Comparison of ENCODE assay signal across 26 cellular contexts in genomic region chr15:78236491-78236890, GRCh38. TPM values are rescaled to one million over a fixed set of nuclear protein-coding genes. Genes with fewer than 3 reads are reported as not detected.
DNase-seq lines count a peak whose midpoint lies in the region; ATAC-seq, FAIRE-seq and TF ChIP-seq lines count a peak whose summit lies in the region.
"Had no signal": no experiment of that assay in that cellular context is flagged by ENCODE, and none has a peak within 500 bp of the region (broad histone marks: within the 10 kb centered on the region; RNA-seq: fewer than 3 reads in every experiment).

No MANE protein-coding gene starts in this region.

- CTCF ChIA-PET in K562 (lab: Yijun Ruan, JAX; ENCODE audit: low intra/inter-chr PET ratio): no interaction called here

- H2BK5ac ChIP-seq in H9 (ENCODE audit: insufficient read length, low read length): no peak overlapping the region

- H4K5ac ChIP-seq in H9 (ENCODE audit: insufficient read length, low read depth, low read length): no peak overlapping the region

- no peaks in the 10 kb centered on the region for H3K9me3 ChIP-seq in H9 (ENCODE audit: control insufficient read depth, low read depth, low read length)
- no peaks in the 10 kb centered on the region for H3K9me3 ChIP-seq in K562 (replicated peaks; ENCODE audit: control insufficient read depth, insufficient read depth, low read depth, low read length)
- no peaks in the 10 kb centered on the region for H3K9me3 ChIP-seq in spleen
- H3K9me3 ChIP-seq: BE2C; BLaER1 treated with 17β-estradiol and CSF1 and Interleukin-3, amounts not matched to agents 10 nM and 100 nM had no signal

- peaks cover 4% of the 10 kb centered on the region; the same call in 1 of the 2 replicates for H3K4me1 ChIP-seq in H9 (ENCODE audit: insufficient read depth, low read length)
- H3K4me1 ChIP-seq in K562 (replicated peaks in 1 of 2; ENCODE audit: control insufficient read depth in 2 of 2, insufficient read depth in 2 of 2, low read length in 2 of 2): peaks cover 0 to 5% of the 10 kb centered on the region in 2 experiments; a peak in 1 of 5 replicates
- peaks cover 0 to 6% (median 2%) of the 10 kb centered on the region in 6 donors for H3K4me1 ChIP-seq in spleen
- H3K4me1 ChIP-seq: BE2C had no signal

- H4K20me1 ChIP-seq in H9 (ENCODE audit: control insufficient read depth, insufficient read depth, insufficient read length) (no peaks in the 10 kb centered on the region), K562 (replicated peaks; ENCODE audit: control insufficient read depth, insufficient read depth, low read length) (no peaks in the 10 kb centered on the region)
- H4K20me1 ChIP-seq: BLaER1 treated with 17β-estradiol and CSF1 and Interleukin-3, amounts not matched to agents 10 nM and 100 nM had no signal

- ATAC-seq in K562: no peak
- ATAC-seq: GM12878, HCT116 had no signal

- H3K14ac ChIP-seq in H9 (ENCODE audit: insufficient read depth, low read length): no peak overlapping the region; the same call in 1 of the 2 replicates

- no CpG with 5 or more reads among the region's 6 CpGs for whole genome bisulfite sequencing in H9 (ENCODE audit: extremely low coverage, insufficient read length, low lambda C conversion rate)
- WGBS in K562 (ENCODE audit: insufficient coverage, low coverage, missing lambda C conversion rate): 7% methylated on average over 6 of the region's 6 CpGs
- 74 to 93% (median 83%) methylated on average over 6 of the region's 6 CpGs for WGBS in spleen, 5 donors

- no peak overlapping the region for H3K23ac ChIP-seq in H9 (ENCODE audit: insufficient read length, low read depth, low read length)

- H3K4me2 ChIP-seq in H9 (ENCODE audit: insufficient read depth, insufficient read length, low read length) (no peak overlapping the region), K562 (ENCODE audit: insufficient read depth, low read length) (no peak overlapping the region)

- H2BK120ac ChIP-seq in H9 (ENCODE audit: low read depth, low read length, poor library complexity, severe bottlenecking): no peak overlapping the region

- no peaks in the 10 kb centered on the region for H3K79me2 ChIP-seq in H9 (ENCODE audit: insufficient read depth, low read length)
- no peaks in the 10 kb centered on the region for H3K79me2 ChIP-seq in K562 (ENCODE audit: control insufficient read depth, insufficient read depth, low read length)

- FAIRE-seq in K562 (lab: Jason Lieb, UNC): no peak
- FAIRE-seq: A204.1, GM12878, GM19239, H1 had no signal

- TF ChIP-seq RAD21 in K562 (CRISPR knock-in tag; conservative IDR thresholded peaks at IDR 0.05 in 1 of 2, IDR thresholded peaks at IDR 0.05 in 1 of 2): no peak

- intact Hi-C loops in K562 (cut with micrococcal nuclease): no loop called here
- intact Hi-C loops in spleen (cut with DNase I; ENCODE audit: low total_unique reads): no loop called here

- no peak overlapping the region for H2BK12ac ChIP-seq in H9 (ENCODE audit: insufficient read length, low read depth, low read length)

- TF ChIP-seq EP300 in K562 (IDR thresholded peaks at IDR 0.05; ENCODE audit: low read length): no peak

- no peak overlapping the region for H3K18ac ChIP-seq in H9 (ENCODE audit: insufficient read length, low read depth, low read length)

- H3K79me1 ChIP-seq in H9 (ENCODE audit: insufficient read depth, low read depth, low read length, poor library complexity, severe bottlenecking): no peaks in the 10 kb centered on the region

- H3K36me3 ChIP-seq in K562 (ENCODE audit: control insufficient read depth, insufficient read depth, low read length) (no peaks in the 10 kb centered on the region), spleen (no peaks in the 10 kb centered on the region)
- H3K36me3 ChIP-seq: BE2C; BLaER1 treated with 17β-estradiol and CSF1 and Interleukin-3, amounts not matched to agents 10 nM and 100 nM had no signal

- H2AFZ ChIP-seq in H9 (ENCODE audit: low read length): no peak overlapping the region
- H2AFZ ChIP-seq in K562 (ENCODE audit: low read depth, low read length): no peak overlapping the region
- H2AFZ ChIP-seq: GM23248 had no signal

- POLR2A ChIA-PET in K562 (lab: Yijun Ruan, JAX): no interaction called here

- no peaks in the 10 kb centered on the region for H3K23me2 ChIP-seq in H9 (ENCODE audit: insufficient read length, low read depth, low read length, poor library complexity, severe bottlenecking)

- TF ChIP-seq CTCF in H9 (conservative IDR thresholded peaks at IDR 0.05): no peak
- no peak for TF ChIP-seq CTCF in K562 (IDR thresholded peaks at IDR 0.05 in 2 of 3, conservative IDR thresholded peaks at IDR 0.05 in 1 of 3; ENCODE audit: insufficient read depth in 2 of 3, low read depth in 1 of 3, low read length in 3 of 3)
- no peak for TF ChIP-seq CTCF in spleen (IDR thresholded peaks at IDR 0.05 in 8 of 11, conservative IDR thresholded peaks at IDR 0.05 in 3 of 11)

- no peak overlapping the region for H3K27ac ChIP-seq in H9 (ENCODE audit: insufficient read length, low read depth, low read length)
- H3K27ac ChIP-seq in K562 (ENCODE audit: extremely low read depth, low read depth, low read length): no peak overlapping the region
- no peak overlapping the region for H3K27ac ChIP-seq in spleen
- H3K27ac ChIP-seq: 22Rv1; BLaER1 treated with 17β-estradiol and CSF1 and Interleukin-3, amounts not matched to agents 10 nM and 100 nM; GM23248 had no signal

- peaks cover 28 to 32% of the 10 kb centered on the region in 2 experiments for H3K4me1 Mint-ChIP-seq in H9

- no peaks in the 10 kb centered on the region; a peak in 2 of 7 replicates for H3K36me3 Mint-ChIP-seq in H9 (ENCODE audit: insufficient read depth in 1 of 3, low read depth in 3 of 3)
- H3K36me3 Mint-ChIP-seq: CD14-positive monocyte; CD8-positive, alpha-beta memory T cell had no signal

- H3K27me3 Mint-ChIP-seq in H9 (ENCODE audit: low read depth): peaks cover 3% of the 10 kb centered on the region; the same call in 1 of the 2 replicates
- H3K27me3 Mint-ChIP-seq: CD4-positive, alpha-beta T cell had no signal

- H2BK15ac ChIP-seq in H9 (ENCODE audit: low read depth, low read length): no peak overlapping the region

- no peak overlapping the region for H3K56ac ChIP-seq in H9 (ENCODE audit: insufficient read length, low read depth, low read length)

- H3K4me3 ChIP-seq in K562 (no peak overlapping the region), spleen (no peak overlapping the region)
- H3K4me3 ChIP-seq: BLaER1 treated with 17β-estradiol and CSF1 and Interleukin-3, amounts not matched to agents 10 nM and 100 nM; GM12878; GM23248 had no signal

- no peak overlapping the region for H4K91ac ChIP-seq in H9 (ENCODE audit: insufficient read length, low read depth, low read length)

- H3K27me3 ChIP-seq in H9 (ENCODE audit: insufficient read depth, low read length) (no peaks in the 10 kb centered on the region), K562 (ENCODE audit: control insufficient read depth in 2 of 2, insufficient read depth in 2 of 2, low read length in 2 of 2) (peaks cover 15 to 41% of the 10 kb centered on the region in 2 experiments; a peak in 4 of 5 replicates), spleen (replicated peaks in 1 of 7) (peaks cover 0 to 26% (median 0%) of the 10 kb centered on the region in 7 donors)
- H3K27me3 ChIP-seq: BE2C had no signal

- no peak for TF ChIP-seq POLR2A in K562 (conservative IDR thresholded peaks at IDR 0.05)
- TF ChIP-seq POLR2A in spleen (IDR thresholded peaks at IDR 0.05): no peak

- no peak overlapping the region for H2BK20ac ChIP-seq in H9 (ENCODE audit: low read depth, low read length, poor library complexity, severe bottlenecking)

- no peak overlapping the region for H3T11ph ChIP-seq in H9 (ENCODE audit: low read length)

- no peak overlapping the region for H3K4ac ChIP-seq in H9 (ENCODE audit: low read depth, low read length)

- no peaks in the 10 kb centered on the region for H3K9me1 ChIP-seq in K562 (ENCODE audit: control insufficient read depth, insufficient read depth, low read length)

- H2AK5ac ChIP-seq in H9 (ENCODE audit: insufficient read length, low read length): no peak overlapping the region

- in situ Hi-C loops in K562 (cut with MboI): loop anchor here (5.0 kb wide), 2 partner anchors 124 to 274 kb away; no protein-coding TSS in a partner anchor

- DNase-seq in H9 (peak; percentile 12), K562 (ENCODE audit: extremely low read depth in 1 of 4, low spot score in 3 of 4) (no peak), mesenteric fat pad (ENCODE audit: low spot score) (peak; percentile 71), spleen (peak; percentile 54), NCI-H128 (lab: John Stamatoyannopoulos, UW; ENCODE audit: unreplicated experiment) (no peak), AG08396 (ENCODE audit: low spot score) (no peak), EL (no peak)
- DNase-seq: AML-193; BE2C; Calu3; CD4-positive, alpha-beta T cell; CD8-positive, alpha-beta memory T cell; DMS153; DND-41; GDM1; GM23248; H7 had no signal

- H4K8ac ChIP-seq in H9 (replicated peaks; ENCODE audit: insufficient read length, low read depth, low read length): no peak overlapping the region

- no peak overlapping the region for H3K9ac ChIP-seq in H9 (ENCODE audit: extremely low read depth, insufficient read length, low read length)
- no peak overlapping the region; a peak in 1 of 4 replicates for H3K9ac ChIP-seq in K562 (ENCODE audit: insufficient read depth in 1 of 2, low read depth in 2 of 2, low read length in 2 of 2)
- H3K9ac ChIP-seq: BLaER1 treated with 17β-estradiol and CSF1 and Interleukin-3, amounts not matched to agents 10 nM and 100 nM; GM23248 had no signal

- H3K4me3 Mint-ChIP-seq in H9: no peak overlapping the region
- H3K4me3 Mint-ChIP-seq: CD14-positive monocyte; CD4-positive, alpha-beta T cell; CD8-positive, alpha-beta memory T cell had no signal

- H3K27ac Mint-ChIP-seq in H9: no peak overlapping the region
- H3K27ac Mint-ChIP-seq: CD14-positive monocyte; CD4-positive, alpha-beta T cell had no signal

- H3K9me3 Mint-ChIP-seq in H9: peaks cover 0 to 3% of the 10 kb centered on the region in 2 experiments; a peak in 2 of 5 replicates
- H3K9me3 Mint-ChIP-seq: CD14-positive monocyte; CD4-positive, alpha-beta T cell; CD8-positive, alpha-beta memory T cell had no signal

- no TSS peak for BruUV-seq in K562 (replicated peaks; lab: Mats Ljungman, UMichigan)

RNA-seq across cellular contexts. Expression of gene ACSBG1, which starts 2.1 kb away (rescaled TPM):
- total RNA-seq in H9 (2021) (2.2 and 3.2 TPM in 2 replicates), K562 (2014; rRNA removed) (2.5 and 3.3 TPM in 2 replicates), K562 (2014; rRNA removed; fragmentation: Illumina TruSeq; extraction: Trizol) (3.1 and 3.7 TPM in 2 replicates), K562 (2015; rRNA removed; fragmentation: Illumina TruSeq; extraction: Trizol) (0.83 TPM in 2 replicates), K562 (2021) (2.6 and 3.3 TPM in 2 replicates), mesenteric fat pad (not detected), spleen (under 1 TPM in 3 of 7 donors, not detected in 4; 0.16 to 0.26 (median 0.23) TPM)
- 9.2 and 9.5 TPM in 2 replicates for total RNA-seq in K562 (2011; cell fraction: chromatin; rRNA removed; ENCODE audit: low replicate concordance)
- total RNA-seq in K562 (2011; cell fraction: nucleolus; rRNA removed): 5.3 and 7.0 TPM in 2 replicates
- total RNA-seq in K562 (2011; cell fraction: nucleoplasm; rRNA removed): 7.6 and 8.9 TPM in 2 replicates
- polyA plus RNA-seq in K562 (2011; rRNA removed) (1.2 and 2.0 TPM in 2 replicates), K562 (2014; fragmentation: Illumina TruSeq; extraction: Trizol) (4.8 and 6.4 TPM in 2 replicates), K562 (2014; fragmentation: Nextera tagmentation; extraction: Ambion mirVana) (under 1 TPM; 0.36 to 0.75 TPM), K562 (2014; rRNA removed) (4.6 and 5.0 TPM in 2 replicates), spleen (under 1 TPM; 0.19 to 0.33 (median 0.28) TPM)
- 1.9 and 4.0 TPM in 2 replicates for polyA plus RNA-seq in K562 (2011; cell fraction: cytosol; rRNA removed)
- polyA plus RNA-seq in K562 (2011; cell fraction: nucleus; rRNA removed): 3.7 and 12.6 TPM in 2 replicates
- 1.3 and 1.4 TPM in 2 replicates for polyA plus RNA-seq in K562 (2012)
- polyA minus RNA-seq in K562 (2011; rRNA and poly(A)+ RNA removed): 0.72 and 3.4 TPM in 2 replicates
- polyA minus RNA-seq in K562 (2011; cell fraction: cytosol; rRNA and poly(A)+ RNA removed): 1.1 TPM in 1 of 2 replicates, not detected in the other
- polyA minus RNA-seq in K562 (2011; cell fraction: nucleus; rRNA and poly(A)+ RNA removed): 3.0 and 5.5 TPM in 2 replicates
- total RNA-seq: CD8-positive, alpha-beta memory T cell; GM23248 had no signal
- polyA plus RNA-seq: AG04450, CD14-positive monocyte had no signal

RNA-seq across cellular contexts. Expression of gene DNAJA4, which starts 27.9 kb away (rescaled TPM):
- total RNA-seq in H9 (2021) (0.13 and 0.35 TPM in 2 replicates), K562 (2014; rRNA removed) (not detected in 2 replicates), K562 (2014; rRNA removed; fragmentation: Illumina TruSeq; extraction: Trizol) (0.11 TPM in 1 of 2 replicates, not detected in the other), K562 (2015; rRNA removed; fragmentation: Illumina TruSeq; extraction: Trizol) (0.08 TPM in 1 of 2 replicates, not detected in the other), K562 (2021) (0.16 and 0.25 TPM in 2 replicates), mesenteric fat pad (21.4 TPM), spleen (10 to 100 TPM; 12.7 to 51.7 (median 18.1) TPM)
- total RNA-seq in K562 (2011; cell fraction: chromatin; rRNA removed; ENCODE audit: low replicate concordance): 0.12 and 0.23 TPM in 2 replicates
- 0.33 TPM in 1 of 2 replicates, not detected in the other for total RNA-seq in K562 (2011; cell fraction: nucleolus; rRNA removed)
- total RNA-seq in K562 (2011; cell fraction: nucleoplasm; rRNA removed): 0.15 TPM in 1 of 2 replicates, not detected in the other
- polyA plus RNA-seq in K562 (2011; rRNA removed) (0.05 and 0.15 TPM in 2 replicates), K562 (2014; fragmentation: Illumina TruSeq; extraction: Trizol) (not detected in 2 replicates), K562 (2014; fragmentation: Nextera tagmentation; extraction: Ambion mirVana) (1 to 10 TPM in 1 of 2 experiments, under 1 TPM in 1; 0.56 to 1.0 TPM), K562 (2014; rRNA removed) (0.09 TPM in 1 of 2 replicates, not detected in the other), spleen (10 to 100 TPM in 1 of 3 donors, 1 to 10 TPM in 2; 6.0 to 10.5 (median 7.2) TPM)
- polyA plus RNA-seq in K562 (2011; cell fraction: cytosol; rRNA removed): 0.03 TPM in 1 of 2 replicates, not detected in the other
- polyA plus RNA-seq in K562 (2011; cell fraction: nucleus; rRNA removed): 0.28 and 0.50 TPM in 2 replicates
- 0.33 and 0.56 TPM in 2 replicates for polyA plus RNA-seq in K562 (2012)
- 0.21 TPM in 1 of 2 replicates, not detected in the other for polyA minus RNA-seq in K562 (2011; rRNA and poly(A)+ RNA removed)
- polyA minus RNA-seq in K562 (2011; cell fraction: cytosol; rRNA and poly(A)+ RNA removed): 1.1 and 3.1 TPM in 2 replicates
- polyA minus RNA-seq in K562 (2011; cell fraction: nucleus; rRNA and poly(A)+ RNA removed): 0.11 and 0.40 TPM in 2 replicates

Comparison
In these comparisons a context has a peak if more than half of its experiments do, and no peak if none do; other contexts are left out.
1. DNase-seq: peak in H9 (single experiment), mesenteric fat pad (single experiment) and spleen (single experiment); none in K562 (0 of 4), NCI-H128 (single experiment), AG08396 (single experiment) and EL (single experiment).
2. RNA of gene DNAJA4, which starts 27.9 kb away (total RNA-seq): 21.4 TPM in mesenteric fat pad (single experiment) and 12.7 to 51.7 TPM in spleen; 0.13 to 0.35 TPM in H9 and 0.08 to 0.33 TPM in K562; every median in the first group is over 10 times any median in the second.